In genomic region chr2:71937401-71937800, GRCh38 we compare ENCODE assay signal across 25 cellular contexts.
"Had no signal": no experiment of that assay in that cellular context is flagged by ENCODE, and none has a peak within 500 bp of the region (broad histone marks: within the 10 kb centered on the region; RNA-seq: fewer than 3 reads in every experiment).

No MANE protein-coding gene starts in this region.

- ATAC-seq: left ventricle myocardium superior; lower lobe of right lung; naive thymus-derived CD4-positive, alpha-beta T cell; sciatic nerve; stimulated activated effector memory CD8-positive, alpha-beta T cell treated with anti-CD3 and anti-CD28 coated beads, Interleukin-12 subunit alpha, Interleukin-12 subunit beta, amount 100 ng/mL, for 72 hours had no signal

- H3K79me2 ChIP-seq: parathyroid adenoma had no signal

- H3K4me1 ChIP-seq: colonic mucosa, lower lobe of right lung, neural progenitor cell, parathyroid adenoma, prostate gland, stomach had no signal

- DNase-seq: colonic mucosa; effector CD8-positive, alpha-beta T cell; esophagus squamous epithelium; hypothalamus; left ventricle myocardium superior; lower lobe of right lung; naive thymus-derived CD4-positive, alpha-beta T cell; stimulated activated CD4-positive, alpha-beta T cell treated with anti-CD3 and anti-CD28 coated beads, Interleukin-2, amount 100 ng/mL, for 24 hours; stimulated activated CD4-positive, alpha-beta T cell treated with anti-CD3 and anti-CD28 coated beads, Interleukin-4, amount 100 ng/mL, for 24 hours; stimulated activated naive CD4-positive, alpha-beta T cell treated with Interleukin-2 at 50 U/mL for 16 hours; stomach; thyroid gland; trophoblast cell had no signal

- H3K27ac ChIP-seq: colonic mucosa, esophagus squamous epithelium, lower lobe of right lung, neural progenitor cell, parathyroid adenoma, prostate gland, right atrium auricular region, stomach, thyroid gland, vagina had no signal

- H3K9me3 ChIP-seq: colonic mucosa, esophagus squamous epithelium, lower lobe of right lung, prostate gland, right atrium auricular region, stomach, thyroid gland, vagina had no signal

- FAIRE-seq: endothelial cell of umbilical vein, frontal cortex, keratinocyte had no signal

- H3K27ac Mint-ChIP-seq: dendritic cell treated with granulocyte-macrophage colony-stimulating factor and Interleukin-4, amounts not matched to agents 40 ng/mL and 50 ng/mL, for 4 days; naive thymus-derived CD4-positive, alpha-beta T cell; nephron; neural progenitor cell; stimulated activated effector memory CD8-positive, alpha-beta T cell treated with anti-CD3 and anti-CD28 coated beads, Interleukin-12 subunit alpha, Interleukin-12 subunit beta, amount 100 ng/mL, for 72 hours had no signal

- H3K9ac ChIP-seq: neural progenitor cell, parathyroid adenoma had no signal

- H2AFZ ChIP-seq: neural progenitor cell, parathyroid adenoma had no signal

- H3K4me2 ChIP-seq: neural progenitor cell had no signal

- H3K4me1 Mint-ChIP-seq: stimulated activated effector memory CD8-positive, alpha-beta T cell treated with anti-CD3 and anti-CD28 coated beads, Interleukin-12 subunit alpha, Interleukin-12 subunit beta, amount 100 ng/mL, for 72 hours had no signal

- H3K4me3 ChIP-seq: colonic mucosa, esophagus squamous epithelium, lower lobe of right lung, neural progenitor cell, prostate gland, right atrium auricular region, stomach, thyroid gland, vagina had no signal

- H3K27me3 Mint-ChIP-seq: dendritic cell treated with granulocyte-macrophage colony-stimulating factor and Interleukin-4, amounts not matched to agents 40 ng/mL and 50 ng/mL, for 4 days had no signal

- H3K36me3 ChIP-seq: colonic mucosa, esophagus squamous epithelium, lower lobe of right lung, neural progenitor cell, prostate gland, right atrium auricular region, stomach, thyroid gland, vagina had no signal

- H3K4me3 Mint-ChIP-seq: dendritic cell treated with granulocyte-macrophage colony-stimulating factor and Interleukin-4, amounts not matched to agents 40 ng/mL and 50 ng/mL, for 4 days; naive thymus-derived CD4-positive, alpha-beta T cell; nephron; neural progenitor cell; stimulated activated effector memory CD8-positive, alpha-beta T cell treated with anti-CD3 and anti-CD28 coated beads, Interleukin-12 subunit alpha, Interleukin-12 subunit beta, amount 100 ng/mL, for 72 hours had no signal

- H3K27me3 ChIP-seq: colonic mucosa, esophagus squamous epithelium, neural progenitor cell, right atrium auricular region, thyroid gland, vagina had no signal

- H3K36me3 Mint-ChIP-seq: naive thymus-derived CD4-positive, alpha-beta T cell; neural progenitor cell; stimulated activated effector memory CD8-positive, alpha-beta T cell treated with anti-CD3 and anti-CD28 coated beads, Interleukin-12 subunit alpha, Interleukin-12 subunit beta, amount 100 ng/mL, for 72 hours had no signal

- H3K9me3 Mint-ChIP-seq: dendritic cell treated with granulocyte-macrophage colony-stimulating factor and Interleukin-4, amounts not matched to agents 40 ng/mL and 50 ng/mL, for 4 days; naive thymus-derived CD4-positive, alpha-beta T cell; nephron; neural progenitor cell; stimulated activated effector memory CD8-positive, alpha-beta T cell treated with anti-CD3 and anti-CD28 coated beads, Interleukin-12 subunit alpha, Interleukin-12 subunit beta, amount 100 ng/mL, for 72 hours had no signal
